ENCODE assay signal across 24 cellular contexts in genomic region chr20:13101701-13102100, GRCh38.
A peak's percentile ranks its signal among the peaks of the same experiment; 100 is the strongest.
DNase-seq lines count a peak whose midpoint lies in the region; ATAC-seq and TF ChIP-seq lines count a peak whose summit lies in the region.
"Had no signal": no experiment of that assay in that cellular context is flagged by ENCODE, and none has a peak within 500 bp of the region (broad histone marks: within the 10 kb centered on the region; RNA-seq: fewer than 3 reads in every experiment).

No MANE protein-coding gene starts in this region.

- DNase-seq in ELF-1 (ENCODE audit: low read depth, low spot score) (peak; percentile 14), RWPE2 (ENCODE audit: low spot score) (no peak), fibroblast of peridontal ligament (ENCODE audit: extremely low read depth) (peak; percentile 35), renal cortical epithelial cell (ENCODE audit: low read depth) (peak; percentile 40), vagina (ENCODE audit: extremely low spot score in 2 of 2) (no peak), T-helper 17 cell (no peak), mesothelial cell of epicardium (ENCODE audit: low spot score in 2 of 2, unreplicated experiment in 2 of 2) (no peak)
- DNase-seq: activated CD4-positive, CD25-positive, alpha-beta regulatory T cell treated with anti-CD3 and anti-CD28 coated beads, Interleukin-2, amount 50 U/mL, for 72 hours; activated CD8-positive, alpha-beta memory T cell treated with anti-CD3 and anti-CD28 coated beads, Interleukin-2, amount 10 ng/mL, durations not matched to agents 7 days and 5 days; CD4-positive, alpha-beta memory T cell; cerebellar nuclear complex; DND-41; effector CD8-positive, alpha-beta T cell; foreskin melanocyte; NCI-H1092 treated with DMSO at 0.1 percent for 48 hours; NCI-H774; stimulated activated naive CD4-positive, alpha-beta T cell treated with Interleukin-2 at 50 U/mL for 16 hours; transverse colon had no signal

- H3K36me3 ChIP-seq in RWPE2 (ENCODE audit: low read depth) (no peaks in the 10 kb centered on the region), vagina (no peaks in the 10 kb centered on the region)
- H3K36me3 ChIP-seq: HAP-1, right atrium auricular region, transverse colon had no signal

- H3K36me3 Mint-ChIP-seq in T-helper 17 cell (ENCODE audit: low read depth) (peaks cover 2% of the 10 kb centered on the region), mesothelial cell of epicardium (peaks cover 2% of the 10 kb centered on the region)
- H3K36me3 Mint-ChIP-seq: activated CD8-positive, alpha-beta memory T cell treated with anti-CD3 and anti-CD28 coated beads, Interleukin-2, amount 10 ng/mL, durations not matched to agents 7 days and 5 days; CD4-positive, alpha-beta memory T cell had no signal

- H3K4me3 ChIP-seq in RWPE2 (ENCODE audit: severe bottlenecking), result no peak overlapping the region
- H3K4me3 ChIP-seq in vagina, result no peak overlapping the region
- H3K4me3 ChIP-seq: HAP-1, right atrium auricular region, transverse colon had no signal

- no peak for TF ChIP-seq POLR2A in vagina (IDR thresholded peaks at IDR 0.05)

- H3K27ac ChIP-seq in RWPE2 (ENCODE audit: poor library complexity, severe bottlenecking), result no peak overlapping the region
- H3K27ac ChIP-seq in vagina, result no peak overlapping the region
- H3K27ac ChIP-seq: KMS-11, right atrium auricular region, transverse colon had no signal

- H3K27me3 ChIP-seq in RWPE2 (ENCODE audit: insufficient read depth, poor library complexity, severe bottlenecking) (peaks cover 3% of the 10 kb centered on the region), vagina (no peaks in the 10 kb centered on the region)
- H3K27me3 ChIP-seq: right atrium auricular region, transverse colon had no signal

- H3K27ac Mint-ChIP-seq in T-helper 17 cell (no peak overlapping the region), mesothelial cell of epicardium (no peak overlapping the region)
- H3K27ac Mint-ChIP-seq: activated CD8-positive, alpha-beta memory T cell treated with anti-CD3 and anti-CD28 coated beads, Interleukin-2, amount 10 ng/mL, durations not matched to agents 7 days and 5 days; activated T-helper 17 cell treated with anti-CD3 and anti-CD28 coated beads, Interleukin-2, amount 50 U/mL, for 72 hours; CD4-positive, alpha-beta memory T cell had no signal

- ATAC-seq in RWPE2 (ENCODE audit: low read depth) (peak; percentile 41; the same call in 2 of the 3 replicates), T-helper 17 cell (no peak), HG02938 (IDR thresholded peaks at IDR 0.05; ENCODE audit: unreplicated experiment) (no peak)
- ATAC-seq: activated CD8-positive, alpha-beta memory T cell treated with anti-CD3 and anti-CD28 coated beads, Interleukin-2, amount 10 ng/mL, durations not matched to agents 7 days and 5 days; activated T-helper 17 cell treated with anti-CD3 and anti-CD28 coated beads, Interleukin-2, amount 50 U/mL, for 72 hours; left lobe of liver had no signal

- intact Hi-C loops in vagina (cut with DNase I), result loop anchor here (10.0 kb wide), 1 partner anchor 137 kb away; no protein-coding TSS in a partner anchor

- no peaks in the 10 kb centered on the region for H3K9me3 Mint-ChIP-seq in mesothelial cell of epicardium
- H3K9me3 Mint-ChIP-seq: activated T-helper 17 cell treated with anti-CD3 and anti-CD28 coated beads, Interleukin-2, amount 50 U/mL, for 72 hours had no signal

- TF ChIP-seq CTCF in RWPE2 (IDR thresholded peaks at IDR 0.05; ENCODE audit: poor library complexity, severe bottlenecking) (no peak), vagina (IDR thresholded peaks at IDR 0.05) (no peak), mesothelial cell of epicardium (IDR thresholded peaks at IDR 0.05; ENCODE audit: unreplicated experiment) (no peak)

- H3K4me1 ChIP-seq in RWPE2 (ENCODE audit: insufficient read depth, poor library complexity, severe bottlenecking), result peaks cover 2% of the 10 kb centered on the region
- peaks cover 6% of the 10 kb centered on the region for H3K4me1 ChIP-seq in vagina
- H3K4me1 ChIP-seq: HAP-1, right atrium auricular region had no signal

- H3K4me1 Mint-ChIP-seq in T-helper 17 cell (peaks cover 4% of the 10 kb centered on the region), mesothelial cell of epicardium (peaks cover 11% of the 10 kb centered on the region)
- H3K4me1 Mint-ChIP-seq: activated CD8-positive, alpha-beta memory T cell treated with anti-CD3 and anti-CD28 coated beads, Interleukin-2, amount 10 ng/mL, durations not matched to agents 7 days and 5 days; activated T-helper 17 cell treated with anti-CD3 and anti-CD28 coated beads, Interleukin-2, amount 50 U/mL, for 72 hours; CD4-positive, alpha-beta memory T cell had no signal

- H3K4me3 Mint-ChIP-seq in T-helper 17 cell (no peak overlapping the region), mesothelial cell of epicardium (no peak overlapping the region)
- H3K4me3 Mint-ChIP-seq: activated CD8-positive, alpha-beta memory T cell treated with anti-CD3 and anti-CD28 coated beads, Interleukin-2, amount 10 ng/mL, durations not matched to agents 7 days and 5 days; activated T-helper 17 cell treated with anti-CD3 and anti-CD28 coated beads, Interleukin-2, amount 50 U/mL, for 72 hours; CD4-positive, alpha-beta memory T cell had no signal

- peaks cover 18% of the 10 kb centered on the region for H3K27me3 Mint-ChIP-seq in T-helper 17 cell
- no peaks in the 10 kb centered on the region for H3K27me3 Mint-ChIP-seq in mesothelial cell of epicardium (ENCODE audit: low read depth)

- H3K9me3 ChIP-seq in RWPE2 (ENCODE audit: severe bottlenecking) (no peaks in the 10 kb centered on the region), vagina (no peaks in the 10 kb centered on the region), T-helper 17 cell (ENCODE audit: control insufficient read depth, low read length, poor library complexity, severe bottlenecking) (no peaks in the 10 kb centered on the region)
- H3K9me3 ChIP-seq: HAP-1, right atrium auricular region, transverse colon had no signal

Comparison
In these comparisons a context has a peak if more than half of its experiments do, and no peak if none do; other contexts are left out.
1. DNase-seq: peak in ELF-1 (single experiment), fibroblast of peridontal ligament (single experiment) and renal cortical epithelial cell (single experiment); none in RWPE2 (single experiment), vagina (0 of 2), T-helper 17 cell (0 of 3) and mesothelial cell of epicardium (0 of 2).